ENCODE assay signal across 9 cellular contexts in the genomic region with DNA sequence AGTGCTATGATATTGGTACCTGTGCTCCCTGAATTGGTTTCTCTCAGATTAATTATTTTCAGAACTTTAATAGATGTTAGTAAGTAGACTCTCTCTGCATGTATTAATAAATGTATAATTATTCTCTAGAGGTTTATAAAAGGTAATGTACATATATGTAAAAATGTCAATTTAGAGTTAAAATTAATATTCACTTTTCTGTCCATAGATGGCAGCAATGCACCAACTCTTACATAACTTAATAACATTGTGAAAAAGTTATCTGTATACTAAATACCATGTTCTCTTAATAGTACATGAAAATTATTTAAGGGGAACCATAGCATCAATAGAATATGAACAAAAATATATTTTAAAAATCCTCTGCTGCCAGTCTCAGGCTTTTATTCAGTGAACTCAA.
DNase-seq lines count a peak whose midpoint lies in the region; ATAC-seq and TF ChIP-seq lines count a peak whose summit lies in the region.
"Had no signal": no experiment of that assay in that cellular context is flagged by ENCODE, and none has a peak within 500 bp of the region (broad histone marks: within the 10 kb centered on the region; RNA-seq: fewer than 3 reads in every experiment).

No MANE protein-coding gene starts in this region.

- H3K27me3 ChIP-seq in BJ (ENCODE audit: control insufficient read depth, insufficient read depth, low read length) (no peaks in the 10 kb centered on the region), PC-3 (ENCODE audit: low read length) (no peaks in the 10 kb centered on the region), hepatocyte (no peaks in the 10 kb centered on the region)

- no peaks in the 10 kb centered on the region for H4K20me1 ChIP-seq in PC-3 (ENCODE audit: low read length)
- no peaks in the 10 kb centered on the region for H4K20me1 ChIP-seq in hepatocyte (ENCODE audit: insufficient read depth, poor library complexity, severe bottlenecking)

- H3K4me2 ChIP-seq in PC-3 (ENCODE audit: low read length) (no peak overlapping the region), hepatocyte (no peak overlapping the region)

- H3K36me3 ChIP-seq in BJ (ENCODE audit: control insufficient read depth, insufficient read depth, low read length) (no peaks in the 10 kb centered on the region), PC-3 (ENCODE audit: low read depth, low read length) (no peaks in the 10 kb centered on the region; the same call in 1 of the 2 replicates), hepatocyte (replicated peaks; ENCODE audit: insufficient read depth, low read depth) (no peaks in the 10 kb centered on the region)

- no peaks in the 10 kb centered on the region for H3F3A ChIP-seq in PC-3 (ENCODE audit: low read length, unreplicated experiment)

- H3K9me3 ChIP-seq in PC-3 (ENCODE audit: low read length) (no peaks in the 10 kb centered on the region), hepatocyte (ENCODE audit: low read depth) (no peaks in the 10 kb centered on the region)

- H3K27ac ChIP-seq in PC-3 (ENCODE audit: low read length) = no peak overlapping the region
- H3K27ac ChIP-seq in hepatocyte = no peak overlapping the region

- no peak overlapping the region for H3K9ac ChIP-seq in PC-3 (ENCODE audit: low read length)

- CTCF ChIA-PET in BJ (lab: Yijun Ruan, JAX) = no interaction called here
- CTCF ChIA-PET in PC-3 (lab: Charles Lee) = no interaction called here

- H3K4me3 ChIP-seq in BJ (ENCODE audit: low read depth, low read length) = no peak overlapping the region
- H3K4me3 ChIP-seq in PC-3 (ENCODE audit: low read length) = no peak overlapping the region
- H3K4me3 ChIP-seq in hepatocyte = no peak overlapping the region

- TF ChIP-seq CTCF in BJ (IDR thresholded peaks at IDR 0.05; ENCODE audit: insufficient read depth, low read depth, low read length) = 0 out of 2 replicates have a peak, but pooled peaks have one; percentile 4
- peak; percentile 59; the same call in 1 of the 2 replicates for TF ChIP-seq CTCF in PC-3 (conservative IDR thresholded peaks at IDR 0.05; ENCODE audit: low read depth, low read length)
- peak; percentile 69 for TF ChIP-seq CTCF in hepatocyte (IDR thresholded peaks at IDR 0.05; ENCODE audit: poor library complexity)

- H3K9me2 ChIP-seq in PC-3 (replicated peaks; ENCODE audit: low read length) (no peaks in the 10 kb centered on the region), hepatocyte (replicated peaks; ENCODE audit: insufficient read depth) (no peaks in the 10 kb centered on the region)

- H3K79me2 ChIP-seq in PC-3 (ENCODE audit: low read length) (no peaks in the 10 kb centered on the region), hepatocyte (no peaks in the 10 kb centered on the region)

- intact Hi-C loops in PC-3 (cut with micrococcal nuclease) = loop anchor here (2.0 kb wide), 1 partner anchor 100 kb away; no protein-coding TSS in a partner anchor

- H3K4me1 ChIP-seq in PC-3 (ENCODE audit: insufficient read depth, low read length) = no peaks in the 10 kb centered on the region
- no peaks in the 10 kb centered on the region for H3K4me1 ChIP-seq in hepatocyte (ENCODE audit: insufficient read depth)

- POLR2A ChIA-PET in BJ (lab: Charles Lee) (no interaction called here), PC-3 (lab: Charles Lee; ENCODE audit: unreplicated experiment) (no interaction called here)

- BruUV-seq in PC-3 (replicated peaks; lab: Mats Ljungman, UMichigan) = no TSS peak

- DNase-seq in BJ (ENCODE audit: low read depth) (no peak), PC-3 (peak; percentile 56), hepatocyte (ENCODE audit: low spot score) (peak; percentile 17), cerebellum (ENCODE audit: low spot score) (no peak), NCI-H510A treated with DMSO at 0.1 percent for 48 hours (lab: John Stamatoyannopoulos, UW) (no peak)
- DNase-seq: central memory CD4-positive, alpha-beta T cell had no signal

- ATAC-seq in GM19463 (IDR thresholded peaks at IDR 0.05; ENCODE audit: unreplicated experiment) (peak; percentile 47), PC-3 (peak; percentile 53), GM18498 (IDR thresholded peaks at IDR 0.05; ENCODE audit: unreplicated experiment) (no peak), HG03135 (IDR thresholded peaks at IDR 0.05; ENCODE audit: unreplicated experiment) (no peak)

- H2AFZ ChIP-seq in PC-3 (ENCODE audit: low read length) (no peak overlapping the region), hepatocyte (no peak overlapping the region)

Comparison
In these comparisons a context has a peak if more than half of its experiments do, and no peak if none do; other contexts are left out.
1. DNase-seq: peak in PC-3 (single experiment) and hepatocyte (single experiment); none in BJ (single experiment), cerebellum (single experiment) and NCI-H510A treated with DMSO at 0.1 percent for 48 hours (single experiment).
2. CTCF ChIP-seq: peak in every context shown above with its lines; median percentile 69 in hepatocyte; 59 in PC-3; 4 in BJ.
3. ATAC-seq: peak in GM19463 (single experiment) and PC-3 (single experiment); none in GM18498 (single experiment) and HG03135 (single experiment).